ENCODE assay signal across 16 cellular contexts in genomic region chr3:35760147-35760546, GRCh38.
"Had no signal": no experiment of that assay in that cellular context is flagged by ENCODE, and none has a peak within 500 bp of the region (broad histone marks: within the 10 kb centered on the region; RNA-seq: fewer than 3 reads in every experiment).

No MANE protein-coding gene starts in this region.

- H3K9ac ChIP-seq: SK-N-SH had no signal

- H3K4me2 ChIP-seq: SK-N-SH had no signal

- ATAC-seq: activated T-helper 17 cell treated with anti-CD3 and anti-CD28 coated beads, Interleukin-2, amount 50 U/mL, for 72 hours; left colon; sciatic nerve had no signal

- H3K4me1 Mint-ChIP-seq: activated B cell treated with CpG ODN at 0.5 μM for 24 hours; activated CD4-positive, alpha-beta T cell treated with anti-CD3 and anti-CD28 coated beads, Interleukin-2, amount 10 ng/mL, durations not matched to agents 7 days and 5 days; activated naive CD4-positive, alpha-beta T cell treated with anti-CD3 and anti-CD28 coated beads, Interleukin-2, amount 10 ng/mL, durations not matched to agents 7 days and 5 days; activated T-helper 17 cell treated with anti-CD3 and anti-CD28 coated beads, Interleukin-2, amount 50 U/mL, for 72 hours; central memory CD8-positive, alpha-beta T cell; memory B cell had no signal

- H3K27me3 ChIP-seq: esophagus squamous epithelium, neutrophil, stomach had no signal

- H3K9me3 ChIP-seq: esophagus squamous epithelium, neutrophil, SK-N-SH, stomach had no signal

- H3K4me3 ChIP-seq: esophagus squamous epithelium, stomach had no signal

- H3K27me3 Mint-ChIP-seq: activated B cell treated with CpG ODN at 0.5 μM for 24 hours; activated CD4-positive, alpha-beta T cell treated with anti-CD3 and anti-CD28 coated beads, Interleukin-2, amount 10 ng/mL, durations not matched to agents 7 days and 5 days; activated naive CD4-positive, alpha-beta T cell treated with anti-CD3 and anti-CD28 coated beads, Interleukin-2, amount 10 ng/mL, durations not matched to agents 7 days and 5 days; activated T-helper 17 cell treated with anti-CD3 and anti-CD28 coated beads, Interleukin-2, amount 50 U/mL, for 72 hours; central memory CD8-positive, alpha-beta T cell; memory B cell had no signal

- H3K4me1 ChIP-seq: esophagus squamous epithelium, stomach had no signal

- H3K36me3 ChIP-seq: esophagus squamous epithelium, neutrophil, stomach had no signal

- H3K36me3 Mint-ChIP-seq: activated naive CD4-positive, alpha-beta T cell treated with anti-CD3 and anti-CD28 coated beads, Interleukin-2, amount 10 ng/mL, durations not matched to agents 7 days and 5 days; memory B cell had no signal

- H3K27ac ChIP-seq: esophagus squamous epithelium, neutrophil, stomach had no signal

- H3K4me3 Mint-ChIP-seq: activated B cell treated with CpG ODN at 0.5 μM for 24 hours; activated CD4-positive, alpha-beta T cell treated with anti-CD3 and anti-CD28 coated beads, Interleukin-2, amount 10 ng/mL, durations not matched to agents 7 days and 5 days; activated naive CD4-positive, alpha-beta T cell treated with anti-CD3 and anti-CD28 coated beads, Interleukin-2, amount 10 ng/mL, durations not matched to agents 7 days and 5 days; activated T-helper 17 cell treated with anti-CD3 and anti-CD28 coated beads, Interleukin-2, amount 50 U/mL, for 72 hours; central memory CD8-positive, alpha-beta T cell; memory B cell had no signal

- H3K9me3 Mint-ChIP-seq: activated B cell treated with CpG ODN at 0.5 μM for 24 hours; activated CD4-positive, alpha-beta T cell treated with anti-CD3 and anti-CD28 coated beads, Interleukin-2, amount 10 ng/mL, durations not matched to agents 7 days and 5 days; activated naive CD4-positive, alpha-beta T cell treated with anti-CD3 and anti-CD28 coated beads, Interleukin-2, amount 10 ng/mL, durations not matched to agents 7 days and 5 days; activated T-helper 17 cell treated with anti-CD3 and anti-CD28 coated beads, Interleukin-2, amount 50 U/mL, for 72 hours; memory B cell had no signal

- H3K27ac Mint-ChIP-seq: activated B cell treated with CpG ODN at 0.5 μM for 24 hours; activated CD4-positive, alpha-beta T cell treated with anti-CD3 and anti-CD28 coated beads, Interleukin-2, amount 10 ng/mL, durations not matched to agents 7 days and 5 days; activated naive CD4-positive, alpha-beta T cell treated with anti-CD3 and anti-CD28 coated beads, Interleukin-2, amount 10 ng/mL, durations not matched to agents 7 days and 5 days; activated T-helper 17 cell treated with anti-CD3 and anti-CD28 coated beads, Interleukin-2, amount 50 U/mL, for 72 hours; memory B cell; progenitor cell of endocrine pancreas had no signal

- DNase-seq: activated B cell treated with CpG ODN at 0.5 μM for 24 hours; activated CD4-positive, alpha-beta T cell treated with anti-CD3 and anti-CD28 coated beads, Interleukin-2, amount 10 ng/mL, durations not matched to agents 7 days and 5 days; activated CD8-positive, alpha-beta memory T cell treated with anti-CD3 and anti-CD28 coated beads for 24 hours; activated naive CD4-positive, alpha-beta T cell treated with anti-CD3 and anti-CD28 coated beads, Interleukin-2, amount 10 ng/mL, durations not matched to agents 7 days and 5 days; esophagus squamous epithelium; foreskin fibroblast; left colon; SK-N-SH; stimulated activated CD4-positive, alpha-beta T cell treated with anti-CD3 and anti-CD28 coated beads, Interleukin-4, amount 100 ng/mL, for 4 hours; stomach had no signal
